ENCODE assay signal across 8 cellular contexts in genomic region chr16:69565611-69566436, GRCh38. TPM values are rescaled to one million over a fixed set of nuclear protein-coding genes. Genes with fewer than 3 reads are reported as not detected.
DNase-seq lines count a peak whose midpoint lies in the region; ATAC-seq and TF ChIP-seq lines count a peak whose summit lies in the region.

TSS of gene NFAT5 (plus strand) at chr16:69565966. CDS start at chr16:69566302, 336 bp downstream.

- under 1% methylated on average over 84 of the region's 84 CpGs for WGBS in liver

- no peaks in the 10 kb centered on the region for H3K9me3 ChIP-seq in liver (ENCODE audit: control insufficient read depth in 4 of 4, low read length in 3 of 4)

- no peak for TF ChIP-seq CTCF in liver (IDR thresholded peaks at IDR 0.05; ENCODE audit: low read depth, low read length, missing input control)

- peak; percentile 40 for ATAC-seq in GM19043 (IDR thresholded peaks at IDR 0.05; ENCODE audit: low read depth, unreplicated experiment)
- ATAC-seq in HG03521 (IDR thresholded peaks at IDR 0.05; ENCODE audit: unreplicated experiment) = peak; percentile 62

- H3K36me3 ChIP-seq in liver (ENCODE audit: control insufficient read depth in 4 of 4, insufficient read depth in 3 of 4, low read depth in 1 of 4, low read length in 3 of 4) = no peaks in the 10 kb centered on the region

- H3K4me1 ChIP-seq in liver (ENCODE audit: control insufficient read depth in 4 of 4, insufficient read depth in 4 of 4, low read length in 3 of 4) = peaks cover 3 to 28% (median 22%) of the 10 kb centered on the region in 4 donors

- TF ChIP-seq RAD21 in liver (IDR thresholded peaks at IDR 0.05) = no peak

- H3K27me3 ChIP-seq in liver (ENCODE audit: control insufficient read depth in 4 of 4, insufficient read depth in 4 of 4, low read length in 3 of 4) = no peaks in the 10 kb centered on the region

- DNase-seq in AG08396 (ENCODE audit: low spot score) (peak; percentile 95), NCI-H748 (lab: John Stamatoyannopoulos, UW; ENCODE audit: unreplicated experiment) (peak; percentile 84), dermis blood vessel endothelial cell (peak; percentile 90)
- peak; percentile 86 to 89 for DNase-seq in activated CD4-positive, alpha-beta T cell treated with anti-CD3 and anti-CD28 coated beads, Interleukin-2, amount 50 U/mL, for 48 hours
- peak; percentile 89 for DNase-seq in stimulated activated CD4-positive, alpha-beta T cell treated with anti-CD3 and anti-CD28 coated beads, Interleukin-4, amount 100 ng/mL, for 1 hour

- H3K9ac ChIP-seq in liver (ENCODE audit: low read depth in 1 of 2, low read length in 2 of 2) = peak within 1 kb of the TSS; percentile 92 to 98

- H3K27ac ChIP-seq in liver (ENCODE audit: low read depth in 1 of 2, low read length in 2 of 2) = peak within 1 kb of the TSS; percentile 99 to 100

- peak within 1 kb of the TSS; percentile 85 to 99 (median 92) for H3K4me3 ChIP-seq in liver (ENCODE audit: low read depth in 1 of 3, low read length in 3 of 3)

TF ChIP-seq in liver, 16 proteins besides CTCF, POLR2A, EP300 and RAD21:
- TF ChIP-seq REST (IDR thresholded peaks at IDR 0.05) (peak; percentile 41), HNF4G (IDR thresholded peaks at IDR 0.05) (no peak), SP1 (IDR thresholded peaks at IDR 0.05) (peak; percentile 32), NR2F2 (IDR thresholded peaks at IDR 0.05) (no peak), TAF1 (conservative IDR thresholded peaks at IDR 0.05) (peak; percentile 67), GABPA (IDR thresholded peaks at IDR 0.05 in 1 of 2, conservative IDR thresholded peaks at IDR 0.05 in 1 of 2) (peak in 1 of 2 donors; percentile 43), ZBTB33 (IDR thresholded peaks at IDR 0.05) (peak; percentile 73)

RNA-seq across cellular contexts. Expression of gene NFAT5, which starts in this region (rescaled TPM):
- total RNA-seq in dermis blood vessel endothelial cell (30.5 and 46.1 TPM in 2 replicates), liver (10 to 100 TPM; 15.6 to 21.0 TPM)
- 1 to 10 TPM; 1.5 to 6.7 TPM for polyA plus RNA-seq in liver

Comparison
In these comparisons a context has a peak if more than half of its experiments do, and no peak if none do; other contexts are left out.
1. Peak in every context shown above with its lines: DNase-seq, ATAC-seq, H3K4me3 ChIP-seq and H3K27ac ChIP-seq.